21 cellular contexts compared by ENCODE assay signal in the genomic region with DNA sequence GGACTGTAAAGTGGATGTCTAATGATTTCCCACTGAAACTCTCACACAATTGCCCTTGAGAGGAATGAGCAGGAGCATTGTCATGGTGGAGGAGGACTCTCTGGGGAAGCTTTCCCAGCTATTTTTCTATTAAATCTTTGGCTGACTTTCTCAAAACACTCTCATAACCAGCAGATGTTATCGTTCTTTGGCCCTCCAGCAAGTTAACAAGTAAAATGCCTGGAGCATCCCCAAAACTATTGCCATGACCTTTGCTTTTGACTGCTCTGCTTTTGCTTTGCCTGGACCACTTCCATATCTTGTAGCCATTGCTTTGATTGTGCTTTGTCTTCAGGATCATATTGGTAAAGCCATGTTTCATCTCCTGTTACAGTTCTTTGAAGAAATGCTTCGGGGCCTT.
DNase-seq lines count a peak whose midpoint lies in the region; ATAC-seq and TF ChIP-seq lines count a peak whose summit lies in the region.
"Had no signal": no experiment of that assay in that cellular context is flagged by ENCODE, and none has a peak within 500 bp of the region (broad histone marks: within the 10 kb centered on the region; RNA-seq: fewer than 3 reads in every experiment).

No MANE protein-coding gene starts in this region.

- no peaks in the 10 kb centered on the region for H3K27me3 ChIP-seq in ascending aorta
- no peaks in the 10 kb centered on the region for H3K27me3 ChIP-seq in gastroesophageal sphincter
- H3K27me3 ChIP-seq: stomach had no signal

- H3K36me3 Mint-ChIP-seq in HFFc6 (ENCODE audit: low read depth), result no peaks in the 10 kb centered on the region
- no peaks in the 10 kb centered on the region for H3K36me3 Mint-ChIP-seq in stimulated activated effector memory CD8-positive, alpha-beta T cell treated with anti-CD3 and anti-CD28 coated beads, Interleukin-12 subunit alpha, Interleukin-12 subunit beta, amount 100 ng/mL, for 72 hours
- H3K36me3 Mint-ChIP-seq: activated CD8-positive, alpha-beta memory T cell treated with anti-CD3 and anti-CD28 coated beads, Interleukin-2, amount 10 ng/mL, durations not matched to agents 7 days and 5 days; activated naive CD8-positive, alpha-beta T cell; brain; T-cell; type B pancreatic cell had no signal

- TF ChIP-seq EP300 in gastroesophageal sphincter (IDR thresholded peaks at IDR 0.05), result no peak

- intact Hi-C loops in ascending aorta (cut with DNase I), result no loop called here
- intact Hi-C loops in mucosa of descending colon (cut with DNase I, micrococcal nuclease), result no loop called here

- peak overlapping the region; percentile 7; the same call in 1 of the 2 replicates for H3K27ac Mint-ChIP-seq in HFFc6
- no peak overlapping the region for H3K27ac Mint-ChIP-seq in stimulated activated effector memory CD8-positive, alpha-beta T cell treated with anti-CD3 and anti-CD28 coated beads, Interleukin-12 subunit alpha, Interleukin-12 subunit beta, amount 100 ng/mL, for 72 hours
- H3K27ac Mint-ChIP-seq: activated CD8-positive, alpha-beta memory T cell treated with anti-CD3 and anti-CD28 coated beads, Interleukin-2, amount 10 ng/mL, durations not matched to agents 7 days and 5 days; activated naive CD8-positive, alpha-beta T cell; activated T-helper 1 cell treated with anti-CD3 and anti-CD28 coated beads, Interleukin-12 subunit alpha, Interleukin-12 subunit beta, Interleukin-2, Interleukin-4 antibody, amounts not matched to agents 30 ng/mL and 10 ng/mL and 1 ng/mL, durations not matched to agents 14 hours and 24 hours and 36 hours; B cell; endodermal cell; T-cell; type B pancreatic cell had no signal

- H3K4me1 Mint-ChIP-seq in HFFc6 (ENCODE audit: low read depth), result peaks cover 52% of the 10 kb centered on the region
- H3K4me1 Mint-ChIP-seq in stimulated activated effector memory CD8-positive, alpha-beta T cell treated with anti-CD3 and anti-CD28 coated beads, Interleukin-12 subunit alpha, Interleukin-12 subunit beta, amount 100 ng/mL, for 72 hours, result no peaks in the 10 kb centered on the region
- H3K4me1 Mint-ChIP-seq: activated CD8-positive, alpha-beta memory T cell treated with anti-CD3 and anti-CD28 coated beads, Interleukin-2, amount 10 ng/mL, durations not matched to agents 7 days and 5 days; B cell; T-cell had no signal

- peaks cover 3% of the 10 kb centered on the region; the same call in 1 of the 2 replicates for H3K27me3 Mint-ChIP-seq in HFFc6 (ENCODE audit: insufficient read depth)
- H3K27me3 Mint-ChIP-seq: brain had no signal

- no peak overlapping the region for H3K4me3 Mint-ChIP-seq in HFFc6
- H3K4me3 Mint-ChIP-seq in stimulated activated effector memory CD8-positive, alpha-beta T cell treated with anti-CD3 and anti-CD28 coated beads, Interleukin-12 subunit alpha, Interleukin-12 subunit beta, amount 100 ng/mL, for 72 hours, result no peak overlapping the region
- H3K4me3 Mint-ChIP-seq: activated CD8-positive, alpha-beta memory T cell treated with anti-CD3 and anti-CD28 coated beads, Interleukin-2, amount 10 ng/mL, durations not matched to agents 7 days and 5 days; activated naive CD8-positive, alpha-beta T cell; activated T-helper 1 cell treated with anti-CD3 and anti-CD28 coated beads, Interleukin-12 subunit alpha, Interleukin-12 subunit beta, Interleukin-2, Interleukin-4 antibody, amounts not matched to agents 30 ng/mL and 10 ng/mL and 1 ng/mL, durations not matched to agents 14 hours and 24 hours and 36 hours; B cell; endodermal cell; neural crest cell; T-cell; type B pancreatic cell had no signal

- H3K4me1 ChIP-seq in ascending aorta (peaks cover 0 to 4% of the 10 kb centered on the region in 2 donors), gastroesophageal sphincter (peaks cover 0 to 28% (median 4%) of the 10 kb centered on the region in 3 donors), mucosa of descending colon (ENCODE audit: low read depth) (no peaks in the 10 kb centered on the region)
- H3K4me1 ChIP-seq: stomach had no signal

- H3K36me3 ChIP-seq in ascending aorta (no peaks in the 10 kb centered on the region), gastroesophageal sphincter (no peaks in the 10 kb centered on the region), mucosa of descending colon (ENCODE audit: low read depth) (no peaks in the 10 kb centered on the region)
- H3K36me3 ChIP-seq: stomach had no signal

- no peak for TF ChIP-seq POLR2A in gastroesophageal sphincter (IDR thresholded peaks at IDR 0.05)

- H3K4me3 ChIP-seq in ascending aorta (no peak overlapping the region), gastroesophageal sphincter (no peak overlapping the region), mucosa of descending colon (no peak overlapping the region)
- H3K4me3 ChIP-seq: stomach had no signal

- TF ChIP-seq CTCF in HFFc6 (IDR thresholded peaks at IDR 0.05) (no peak), ascending aorta (IDR thresholded peaks at IDR 0.05) (no peak), gastroesophageal sphincter (IDR thresholded peaks at IDR 0.05) (no peak), mucosa of descending colon (IDR thresholded peaks at IDR 0.05) (no peak)

- peak overlapping the region; percentile 20 to 42 for H3K27ac ChIP-seq in ascending aorta
- H3K27ac ChIP-seq in gastroesophageal sphincter, result peak overlapping the region in 3 of 4 donors; percentile 38 to 66 (median 45)
- H3K27ac ChIP-seq: stomach had no signal

- ATAC-seq in gastroesophageal sphincter (no peak), mucosa of descending colon (no peak)
- no peak for ATAC-seq in stimulated activated effector memory CD8-positive, alpha-beta T cell treated with anti-CD3 and anti-CD28 coated beads, Interleukin-12 subunit alpha, Interleukin-12 subunit beta, amount 100 ng/mL, for 72 hours
- ATAC-seq: activated CD8-positive, alpha-beta memory T cell treated with anti-CD3 and anti-CD28 coated beads, Interleukin-2, amount 10 ng/mL, durations not matched to agents 7 days and 5 days; T-cell had no signal

- 12 to 29% methylated on average over 2 of the region's 2 CpGs for WGBS in gastroesophageal sphincter (ENCODE audit: low coverage in 1 of 2), 2 donors

- H3K9me3 ChIP-seq in ascending aorta (no peaks in the 10 kb centered on the region), gastroesophageal sphincter (no peaks in the 10 kb centered on the region), mucosa of descending colon (no peaks in the 10 kb centered on the region)
- H3K9me3 ChIP-seq: stomach had no signal

- no peaks in the 10 kb centered on the region for H3K9me3 Mint-ChIP-seq in HFFc6
- no peaks in the 10 kb centered on the region for H3K9me3 Mint-ChIP-seq in stimulated activated effector memory CD8-positive, alpha-beta T cell treated with anti-CD3 and anti-CD28 coated beads, Interleukin-12 subunit alpha, Interleukin-12 subunit beta, amount 100 ng/mL, for 72 hours
- H3K9me3 Mint-ChIP-seq: activated T-helper 1 cell treated with anti-CD3 and anti-CD28 coated beads, Interleukin-12 subunit alpha, Interleukin-12 subunit beta, Interleukin-2, Interleukin-4 antibody, amounts not matched to agents 30 ng/mL and 10 ng/mL and 1 ng/mL, durations not matched to agents 14 hours and 24 hours and 36 hours; brain; endodermal cell; neural crest cell; T-cell; type B pancreatic cell had no signal

- DNase-seq in HFFc6 (peak; percentile 76), ascending aorta (ENCODE audit: low spot score in 2 of 2) (no peak), ureter (ENCODE audit: low spot score) (peak; percentile 49), inferior parietal cortex (ENCODE audit: extremely low spot score) (no peak), mucosa of descending colon (no peak)
- no peak for DNase-seq in stimulated activated effector memory CD8-positive, alpha-beta T cell treated with anti-CD3 and anti-CD28 coated beads, Interleukin-12 subunit alpha, Interleukin-12 subunit beta, amount 100 ng/mL, for 72 hours (ENCODE audit: low spot score in 2 of 2)
- DNase-seq: activated CD4-positive, alpha-beta T cell treated with anti-CD3 and anti-CD28 coated beads for 4 hours; activated CD8-positive, alpha-beta memory T cell treated with anti-CD3 and anti-CD28 coated beads, Interleukin-2, amount 10 ng/mL, durations not matched to agents 7 days and 5 days; endodermal cell; MM.1S; NCI-H1436 treated with DMSO at 0.1 percent for 48 hours; stimulated activated CD4-positive, alpha-beta T cell treated with anti-CD3 and anti-CD28 coated beads, Interleukin-4, amount 100 ng/mL, for 4 hours; stomach; T-cell had no signal

Comparison
In these comparisons a context has a peak if more than half of its experiments do, and no peak if none do; other contexts are left out.
1. DNase-seq: peak in HFFc6 (single experiment) and ureter (single experiment); none in ascending aorta (0 of 2), inferior parietal cortex (single experiment), mucosa of descending colon (0 of 3) and stimulated activated effector memory CD8-positive, alpha-beta T cell treated with anti-CD3 and anti-CD28 coated beads, Interleukin-12 subunit alpha, Interleukin-12 subunit beta, amount 100 ng/mL, for 72 hours (0 of 2).